In genomic region chr17:7674934-7675333, GRCh38 we compare ENCODE assay signal across 18 cellular contexts. TPM values are rescaled to one million over a fixed set of nuclear protein-coding genes. Genes with fewer than 3 reads are reported as not detected.
DNase-seq lines count a peak whose midpoint lies in the region; ATAC-seq, FAIRE-seq and TF ChIP-seq lines count a peak whose summit lies in the region.
"Had no signal": no experiment of that assay in that cellular context is flagged by ENCODE, and none has a peak within 500 bp of the region (broad histone marks: within the 10 kb centered on the region; RNA-seq: fewer than 3 reads in every experiment).

No MANE protein-coding gene starts in this region.

- no peak for TF ChIP-seq RAD21 in HepG2 (CRISPR knock-in tag; IDR thresholded peaks at IDR 0.05)

- TF ChIP-seq POLR2A in HepG2 (IDR thresholded peaks at IDR 0.05; ENCODE audit: insufficient read depth in 1 of 2, low read depth in 2 of 2, low read length in 2 of 2) (no peak), right lobe of liver (IDR thresholded peaks at IDR 0.05) (no peak)

- DNase-seq in HepG2 (ENCODE audit: low spot score) (no peak), right lobe of liver (no peak), epidermal melanocyte (ENCODE audit: insufficient read length, low spot score) (peak; percentile 12), kidney tubule cell (ENCODE audit: low spot score) (no peak)
- no peak for DNase-seq in activated T-helper 1 cell treated with anti-CD3 and anti-CD28 coated beads, Interleukin-12 subunit alpha, Interleukin-12 subunit beta, Interleukin-2, Interleukin-4 antibody, amounts not matched to agents 30 ng/mL and 10 ng/mL and 1 ng/mL, durations not matched to agents 14 hours and 24 hours and 36 hours (ENCODE audit: low spot score)
- DNase-seq: AML-193; Caco-2; CD8-positive, alpha-beta memory T cell; DMS 273 treated with DMSO at 0.1 percent for 48 hours; IMR-90; KG1 had no signal

- intact Hi-C loops in HepG2 (cut with micrococcal nuclease; ENCODE audit: unreplicated experiment): loop anchor here (5.0 kb wide), 1 partner anchor 43 kb away; the partner anchor contains the start of gene SHBG
- intact Hi-C loops in right lobe of liver (cut with DNase I): loop anchor here in 1 of 2 donors (10.0 kb wide), 1 partner anchor 80 kb away; the partner anchor contains the start of gene SOX15
- intact Hi-C loops in activated T-helper 1 cell treated with anti-CD3 and anti-CD28 coated beads, Interleukin-12 subunit alpha, Interleukin-12 subunit beta, Interleukin-2, Interleukin-4 antibody, amounts not matched to agents 30 ng/mL and 10 ng/mL and 1 ng/mL, durations not matched to agents 14 hours and 24 hours and 36 hours (cut with micrococcal nuclease): no loop called here

- H3K4me1 ChIP-seq in HepG2 (ENCODE audit: insufficient read depth, low read length) (no peaks in the 10 kb centered on the region), right lobe of liver (no peaks in the 10 kb centered on the region)
- H3K4me1 ChIP-seq: BLaER1, Caco-2 had no signal

- ATAC-seq in HepG2 (no peak), right lobe of liver (no peak), GM21423 (IDR thresholded peaks at IDR 0.05; ENCODE audit: unreplicated experiment) (no peak)
- ATAC-seq: HCT116 had no signal

- H3K4me1 Mint-ChIP-seq in activated T-helper 1 cell treated with anti-CD3 and anti-CD28 coated beads, Interleukin-12 subunit alpha, Interleukin-12 subunit beta, Interleukin-2, Interleukin-4 antibody, amounts not matched to agents 30 ng/mL and 10 ng/mL and 1 ng/mL, durations not matched to agents 14 hours and 24 hours and 36 hours (ENCODE audit: low read depth): peaks cover 5% of the 10 kb centered on the region

- POLR2A ChIA-PET in HepG2 (lab: Yijun Ruan, JAX): no interaction called here

- 91% methylated on average over 14 of the region's 14 CpGs for WGBS in HepG2 (ENCODE audit: low lambda C conversion rate)
- WGBS in right lobe of liver (ENCODE audit: insufficient coverage, low coverage, low lambda C conversion rate, missing lambda C conversion rate): 91% methylated on average over 7 of the region's 14 CpGs

- no peak overlapping the region for H2AFZ ChIP-seq in HepG2 (ENCODE audit: low read length)

- no peak for FAIRE-seq in HepG2 (lab: Jason Lieb, UNC)
- FAIRE-seq: GM18507 had no signal

- no TSS peak for BruUV-seq in HepG2 (replicated peaks; lab: Mats Ljungman, UMichigan)

- no peaks in the 10 kb centered on the region for H3K79me2 ChIP-seq in HepG2 (ENCODE audit: insufficient read depth, low read length)

- in situ Hi-C loops in HepG2 (cut with HindIII; ENCODE audit: extremely low pct_ligation_motif_present, low pct_unique_long_range_greater_than_20kb): no loop called here

- H3K27me3 ChIP-seq in HepG2 (ENCODE audit: control insufficient read depth in 1 of 2, insufficient read depth in 2 of 2, low read length in 2 of 2) (no peaks in the 10 kb centered on the region; a peak in 1 of 5 replicates), right lobe of liver (no peaks in the 10 kb centered on the region)
- H3K27me3 ChIP-seq: BLaER1 had no signal

- peaks cover 10% of the 10 kb centered on the region for H3K9me3 Mint-ChIP-seq in activated T-helper 1 cell treated with anti-CD3 and anti-CD28 coated beads, Interleukin-12 subunit alpha, Interleukin-12 subunit beta, Interleukin-2, Interleukin-4 antibody, amounts not matched to agents 30 ng/mL and 10 ng/mL and 1 ng/mL, durations not matched to agents 14 hours and 24 hours and 36 hours

- no peak overlapping the region for H3K4me2 ChIP-seq in HepG2 (ENCODE audit: low read depth, low read length)
- H3K4me2 ChIP-seq: BLaER1 had no signal

- H3K27ac ChIP-seq in HepG2 (ENCODE audit: extremely low read length, insufficient read depth, low read length): no peak overlapping the region
- H3K27ac ChIP-seq in right lobe of liver: no peak overlapping the region
- H3K27ac ChIP-seq: 22Rv1, BLaER1 had no signal

- H3K36me3 ChIP-seq in HepG2 (replicated peaks in 1 of 2; ENCODE audit: control insufficient read depth in 1 of 2, insufficient read depth in 2 of 2, low read length in 2 of 2) (peaks cover 20 to 30% of the 10 kb centered on the region in 2 experiments; a peak in 4 of 5 replicates), right lobe of liver (peaks cover 0 to 46% (median 25%) of the 10 kb centered on the region in 4 donors)

- no peak overlapping the region for H3K9ac ChIP-seq in HepG2 (ENCODE audit: insufficient read depth, low read depth, low read length)
- H3K9ac ChIP-seq: BLaER1 had no signal

- CTCF ChIA-PET in HepG2 (lab: Yijun Ruan, JAX; ENCODE audit: low intra/inter-chr PET ratio, low total read pairs): no interaction called here

- TF ChIP-seq CTCF in HepG2 (CRISPR knock-in tag; IDR thresholded peaks at IDR 0.05) (no peak), right lobe of liver (IDR thresholded peaks at IDR 0.05) (no peak)

- H3K4me3 ChIP-seq in HepG2 (replicated peaks in 1 of 3; ENCODE audit: insufficient read depth in 1 of 3, low read depth in 2 of 3, low read length in 3 of 3): no peak overlapping the region
- no peak overlapping the region for H3K4me3 ChIP-seq in right lobe of liver
- H3K4me3 ChIP-seq: BLaER1 had no signal

- no peaks in the 10 kb centered on the region for H3K27me3 Mint-ChIP-seq in activated T-helper 1 cell treated with anti-CD3 and anti-CD28 coated beads, Interleukin-12 subunit alpha, Interleukin-12 subunit beta, Interleukin-2, Interleukin-4 antibody, amounts not matched to agents 30 ng/mL and 10 ng/mL and 1 ng/mL, durations not matched to agents 14 hours and 24 hours and 36 hours (ENCODE audit: insufficient read depth)
- H3K27me3 Mint-ChIP-seq: CD8-positive, alpha-beta memory T cell had no signal

- peaks cover 49% of the 10 kb centered on the region for H3K36me3 Mint-ChIP-seq in activated T-helper 1 cell treated with anti-CD3 and anti-CD28 coated beads, Interleukin-12 subunit alpha, Interleukin-12 subunit beta, Interleukin-2, Interleukin-4 antibody, amounts not matched to agents 30 ng/mL and 10 ng/mL and 1 ng/mL, durations not matched to agents 14 hours and 24 hours and 36 hours (ENCODE audit: low read depth)

- no peak for TF ChIP-seq EP300 in HepG2 (IDR thresholded peaks at IDR 0.05; ENCODE audit: low read depth in 2 of 2, low read length in 2 of 2)
- TF ChIP-seq EP300 in HepG2 (CRISPR knock-in tag; IDR thresholded peaks at IDR 0.05; ENCODE audit: borderline replicate concordance): no peak

- peaks cover 7% of the 10 kb centered on the region; the same call in 1 of the 2 replicates for H3K9me3 ChIP-seq in HepG2 (ENCODE audit: low read length)
- H3K9me3 ChIP-seq in right lobe of liver: peaks cover 0 to 4% (median 2%) of the 10 kb centered on the region in 4 donors
- H3K9me3 ChIP-seq: Caco-2 had no signal

- peak overlapping the region; percentile 6 for H3K27ac Mint-ChIP-seq in activated T-helper 1 cell treated with anti-CD3 and anti-CD28 coated beads, Interleukin-12 subunit alpha, Interleukin-12 subunit beta, Interleukin-2, Interleukin-4 antibody, amounts not matched to agents 30 ng/mL and 10 ng/mL and 1 ng/mL, durations not matched to agents 14 hours and 24 hours and 36 hours

- H3K4me3 Mint-ChIP-seq in activated T-helper 1 cell treated with anti-CD3 and anti-CD28 coated beads, Interleukin-12 subunit alpha, Interleukin-12 subunit beta, Interleukin-2, Interleukin-4 antibody, amounts not matched to agents 30 ng/mL and 10 ng/mL and 1 ng/mL, durations not matched to agents 14 hours and 24 hours and 36 hours: no peak overlapping the region

- no peaks in the 10 kb centered on the region for H4K20me1 ChIP-seq in HepG2 (ENCODE audit: insufficient read depth, low read length)

RNA-seq across cellular contexts. Expression of gene TP53, which starts 12.4 kb away (rescaled TPM):
- total RNA-seq in HepG2 (2016; rRNA removed; fragmentation: Illumina TruSeq; extraction: Trizol): 29.9 and 35.0 TPM in 2 replicates
- 7.4 and 8.1 TPM in 2 replicates for total RNA-seq in HepG2 (2016; cell fraction: cytosol; rRNA removed; fragmentation: Illumina TruSeq; extraction: Trizol; ENCODE audit: low read depth)
- 30.5 and 32.0 TPM in 2 replicates for total RNA-seq in HepG2 (2016; cell fraction: insoluble cytoplasmic fraction; rRNA removed; fragmentation: Illumina TruSeq; extraction: Trizol)
- total RNA-seq in HepG2 (2016; cell fraction: membrane; rRNA removed; fragmentation: Illumina TruSeq; extraction: Trizol): 23.8 and 26.1 TPM in 2 replicates
- total RNA-seq in HepG2 (2016; cell fraction: nucleus; rRNA removed; fragmentation: Illumina TruSeq; extraction: Trizol): 19.9 and 21.8 TPM in 2 replicates
- 17.1 and 19.8 TPM in 2 replicates for polyA plus RNA-seq in HepG2 (2011; rRNA removed)
- polyA plus RNA-seq in HepG2 (2011; cell fraction: cytosol; rRNA removed): 14.9 and 15.3 TPM in 2 replicates
- 24.8 and 25.1 TPM in 2 replicates for polyA plus RNA-seq in HepG2 (2011; cell fraction: nucleus; rRNA removed)
- polyA plus RNA-seq in HepG2 (2012): 23.2 and 32.7 TPM in 2 replicates
- 4.3 and 5.3 TPM in 2 replicates for polyA plus RNA-seq in HepG2 (2016; cell fraction: cytosol; fragmentation: Illumina TruSeq; extraction: Trizol; ENCODE audit: low read depth)
- polyA plus RNA-seq in HepG2 (2016; cell fraction: insoluble cytoplasmic fraction; fragmentation: Illumina TruSeq; extraction: Trizol; ENCODE audit: low read depth): 40.7 and 45.0 TPM in 2 replicates
- polyA plus RNA-seq in HepG2 (2016; cell fraction: membrane; fragmentation: Illumina TruSeq; extraction: Trizol; ENCODE audit: low read depth): 13.3 and 15.8 TPM in 2 replicates
- polyA plus RNA-seq in HepG2 (2016; cell fraction: nucleus; fragmentation: Illumina TruSeq; extraction: Trizol; ENCODE audit: insufficient read depth, low read depth): 36.9 and 39.3 TPM in 2 replicates
- 22.4 and 24.9 TPM in 2 replicates for polyA minus RNA-seq in HepG2 (2011; rRNA and poly(A)+ RNA removed; ENCODE audit: low replicate concordance)
- 18.2 and 23.9 TPM in 2 replicates for polyA minus RNA-seq in HepG2 (2011; cell fraction: cytosol; rRNA and poly(A)+ RNA removed)
- polyA minus RNA-seq in HepG2 (2011; cell fraction: nucleus; rRNA and poly(A)+ RNA removed): 13.0 and 14.8 TPM in 2 replicates
- total RNA-seq in right lobe of liver: 10 to 100 TPM; 12.9 to 30.0 (median 23.0) TPM
- 172 and 179 TPM in 2 replicates for total RNA-seq in activated T-helper 1 cell treated with anti-CD3 and anti-CD28 coated beads, Interleukin-12 subunit alpha, Interleukin-12 subunit beta, Interleukin-2, Interleukin-4 antibody, amounts not matched to agents 30 ng/mL and 10 ng/mL and 1 ng/mL, durations not matched to agents 14 hours and 24 hours and 36 hours

RNA-seq across cellular contexts. Expression of gene WRAP53, which starts 13.3 kb away (rescaled TPM):
- total RNA-seq in HepG2 (2016; rRNA removed; fragmentation: Illumina TruSeq; extraction: Trizol) (18.1 and 19.5 TPM in 2 replicates), right lobe of liver (1 to 10 TPM; 1.9 to 3.8 (median 3.0) TPM)
- total RNA-seq in HepG2 (2016; cell fraction: cytosol; rRNA removed; fragmentation: Illumina TruSeq; extraction: Trizol; ENCODE audit: low read depth): 8.6 and 9.4 TPM in 2 replicates
- 17.9 and 22.2 TPM in 2 replicates for total RNA-seq in HepG2 (2016; cell fraction: insoluble cytoplasmic fraction; rRNA removed; fragmentation: Illumina TruSeq; extraction: Trizol)
- 8.1 and 11.5 TPM in 2 replicates for total RNA-seq in HepG2 (2016; cell fraction: membrane; rRNA removed; fragmentation: Illumina TruSeq; extraction: Trizol)
- total RNA-seq in HepG2 (2016; cell fraction: nucleus; rRNA removed; fragmentation: Illumina TruSeq; extraction: Trizol): 12.1 and 15.8 TPM in 2 replicates
- 7.0 and 7.2 TPM in 2 replicates for polyA plus RNA-seq in HepG2 (2011; rRNA removed)
- 4.4 and 7.1 TPM in 2 replicates for polyA plus RNA-seq in HepG2 (2011; cell fraction: cytosol; rRNA removed)
- polyA plus RNA-seq in HepG2 (2011; cell fraction: nucleus; rRNA removed): 11.7 and 15.9 TPM in 2 replicates
- 5.6 and 6.3 TPM in 2 replicates for polyA plus RNA-seq in HepG2 (2012)
- 7.7 and 8.3 TPM in 2 replicates for polyA plus RNA-seq in HepG2 (2016; cell fraction: cytosol; fragmentation: Illumina TruSeq; extraction: Trizol; ENCODE audit: low read depth)
- polyA plus RNA-seq in HepG2 (2016; cell fraction: insoluble cytoplasmic fraction; fragmentation: Illumina TruSeq; extraction: Trizol; ENCODE audit: low read depth): 16.8 and 21.2 TPM in 2 replicates
- polyA plus RNA-seq in HepG2 (2016; cell fraction: membrane; fragmentation: Illumina TruSeq; extraction: Trizol; ENCODE audit: low read depth): 8.3 and 11.4 TPM in 2 replicates
- 20.5 and 21.7 TPM in 2 replicates for polyA plus RNA-seq in HepG2 (2016; cell fraction: nucleus; fragmentation: Illumina TruSeq; extraction: Trizol; ENCODE audit: insufficient read depth, low read depth)
- 11.5 and 30.5 TPM in 2 replicates for polyA minus RNA-seq in HepG2 (2011; rRNA and poly(A)+ RNA removed; ENCODE audit: low replicate concordance)
- 4.7 and 5.5 TPM in 2 replicates for polyA minus RNA-seq in HepG2 (2011; cell fraction: cytosol; rRNA and poly(A)+ RNA removed)
- 6.0 and 6.4 TPM in 2 replicates for polyA minus RNA-seq in HepG2 (2011; cell fraction: nucleus; rRNA and poly(A)+ RNA removed)
- 31.5 TPM in 2 replicates for total RNA-seq in activated T-helper 1 cell treated with anti-CD3 and anti-CD28 coated beads, Interleukin-12 subunit alpha, Interleukin-12 subunit beta, Interleukin-2, Interleukin-4 antibody, amounts not matched to agents 30 ng/mL and 10 ng/mL and 1 ng/mL, durations not matched to agents 14 hours and 24 hours and 36 hours

RNA-seq across cellular contexts. Expression of gene ATP1B2, which starts 24.2 kb away (rescaled TPM):
- total RNA-seq in HepG2 (2016; rRNA removed; fragmentation: Illumina TruSeq; extraction: Trizol): not detected in 2 replicates
- not detected in 2 replicates for total RNA-seq in HepG2 (2016; cell fraction: cytosol; rRNA removed; fragmentation: Illumina TruSeq; extraction: Trizol; ENCODE audit: low read depth)
- total RNA-seq in HepG2 (2016; cell fraction: insoluble cytoplasmic fraction; rRNA removed; fragmentation: Illumina TruSeq; extraction: Trizol): not detected in 2 replicates
- not detected in 2 replicates for total RNA-seq in HepG2 (2016; cell fraction: membrane; rRNA removed; fragmentation: Illumina TruSeq; extraction: Trizol)
- total RNA-seq in HepG2 (2016; cell fraction: nucleus; rRNA removed; fragmentation: Illumina TruSeq; extraction: Trizol): not detected in 2 replicates
- 0.04 TPM in 1 of 2 replicates, not detected in the other for polyA plus RNA-seq in HepG2 (2011; rRNA removed)
- 0.03 TPM in 1 of 2 replicates, not detected in the other for polyA plus RNA-seq in HepG2 (2011; cell fraction: cytosol; rRNA removed)
- not detected in 2 replicates for polyA plus RNA-seq in HepG2 (2011; cell fraction: nucleus; rRNA removed)
- polyA plus RNA-seq in HepG2 (2012): 0.12 and 0.25 TPM in 2 replicates
- polyA plus RNA-seq in HepG2 (2016; cell fraction: cytosol; fragmentation: Illumina TruSeq; extraction: Trizol; ENCODE audit: low read depth): not detected in 2 replicates
- polyA plus RNA-seq in HepG2 (2016; cell fraction: insoluble cytoplasmic fraction; fragmentation: Illumina TruSeq; extraction: Trizol; ENCODE audit: low read depth): 0.51 TPM in 1 of 2 replicates, not detected in the other
- polyA plus RNA-seq in HepG2 (2016; cell fraction: membrane; fragmentation: Illumina TruSeq; extraction: Trizol; ENCODE audit: low read depth): not detected in 2 replicates
- 0.19 TPM in 1 of 2 replicates, not detected in the other for polyA plus RNA-seq in HepG2 (2016; cell fraction: nucleus; fragmentation: Illumina TruSeq; extraction: Trizol; ENCODE audit: insufficient read depth, low read depth)
- not detected in 2 replicates for polyA minus RNA-seq in HepG2 (2011; rRNA and poly(A)+ RNA removed; ENCODE audit: low replicate concordance)
- not detected in 2 replicates for polyA minus RNA-seq in HepG2 (2011; cell fraction: cytosol; rRNA and poly(A)+ RNA removed)
- not detected in 2 replicates for polyA minus RNA-seq in HepG2 (2011; cell fraction: nucleus; rRNA and poly(A)+ RNA removed)
- 1 to 10 TPM in 3 of 6 experiments, under 1 TPM in 3; 0.43 to 1.7 (median 0.91) TPM for total RNA-seq in right lobe of liver
- 0.54 TPM in 2 replicates for total RNA-seq in activated T-helper 1 cell treated with anti-CD3 and anti-CD28 coated beads, Interleukin-12 subunit alpha, Interleukin-12 subunit beta, Interleukin-2, Interleukin-4 antibody, amounts not matched to agents 30 ng/mL and 10 ng/mL and 1 ng/mL, durations not matched to agents 14 hours and 24 hours and 36 hours
- total RNA-seq: Daoy, H4, IMR-90 had no signal
- polyA plus RNA-seq: CD8-positive, alpha-beta memory T cell had no signal

RNA-seq across cellular contexts. Expression of gene EFNB3, which starts 30.1 kb away (rescaled TPM):
- total RNA-seq in HepG2 (2016; rRNA removed; fragmentation: Illumina TruSeq; extraction: Trizol) (0.07 TPM in 1 of 2 replicates, not detected in the other), right lobe of liver (1 to 10 TPM in 1 of 6 experiments, under 1 TPM in 5; 0.26 to 1.1 (median 0.83) TPM)
- not detected in 2 replicates for total RNA-seq in HepG2 (2016; cell fraction: cytosol; rRNA removed; fragmentation: Illumina TruSeq; extraction: Trizol; ENCODE audit: low read depth)
- total RNA-seq in HepG2 (2016; cell fraction: insoluble cytoplasmic fraction; rRNA removed; fragmentation: Illumina TruSeq; extraction: Trizol): not detected in 2 replicates
- 0.06 and 0.14 TPM in 2 replicates for total RNA-seq in HepG2 (2016; cell fraction: membrane; rRNA removed; fragmentation: Illumina TruSeq; extraction: Trizol)
- total RNA-seq in HepG2 (2016; cell fraction: nucleus; rRNA removed; fragmentation: Illumina TruSeq; extraction: Trizol): not detected in 2 replicates
- polyA plus RNA-seq in HepG2 (2011; rRNA removed): 0.18 and 0.25 TPM in 2 replicates
- polyA plus RNA-seq in HepG2 (2011; cell fraction: cytosol; rRNA removed): 0.24 and 0.29 TPM in 2 replicates
- polyA plus RNA-seq in HepG2 (2011; cell fraction: nucleus; rRNA removed): 0.27 and 0.40 TPM in 2 replicates
- 0.12 and 0.17 TPM in 2 replicates for polyA plus RNA-seq in HepG2 (2012)
- 0.03 TPM in 1 of 2 replicates, not detected in the other for polyA plus RNA-seq in HepG2 (2016; cell fraction: cytosol; fragmentation: Illumina TruSeq; extraction: Trizol; ENCODE audit: low read depth)
- 0.13 and 0.14 TPM in 2 replicates for polyA plus RNA-seq in HepG2 (2016; cell fraction: insoluble cytoplasmic fraction; fragmentation: Illumina TruSeq; extraction: Trizol; ENCODE audit: low read depth)
- 0.07 TPM in 1 of 2 replicates, not detected in the other for polyA plus RNA-seq in HepG2 (2016; cell fraction: membrane; fragmentation: Illumina TruSeq; extraction: Trizol; ENCODE audit: low read depth)
- polyA plus RNA-seq in HepG2 (2016; cell fraction: nucleus; fragmentation: Illumina TruSeq; extraction: Trizol; ENCODE audit: insufficient read depth, low read depth): 0.14 and 0.19 TPM in 2 replicates
- 0.18 and 0.21 TPM in 2 replicates for polyA minus RNA-seq in HepG2 (2011; rRNA and poly(A)+ RNA removed; ENCODE audit: low replicate concordance)
- 0.20 and 0.26 TPM in 2 replicates for polyA minus RNA-seq in HepG2 (2011; cell fraction: cytosol; rRNA and poly(A)+ RNA removed)
- not detected in 2 replicates for polyA minus RNA-seq in HepG2 (2011; cell fraction: nucleus; rRNA and poly(A)+ RNA removed)
- 0.08 TPM in 1 of 2 replicates, not detected in the other for total RNA-seq in activated T-helper 1 cell treated with anti-CD3 and anti-CD28 coated beads, Interleukin-12 subunit alpha, Interleukin-12 subunit beta, Interleukin-2, Interleukin-4 antibody, amounts not matched to agents 30 ng/mL and 10 ng/mL and 1 ng/mL, durations not matched to agents 14 hours and 24 hours and 36 hours
- total RNA-seq: CD8-positive, alpha-beta memory T cell had no signal
- polyA plus RNA-seq: CD8-positive, alpha-beta memory T cell had no signal

RNA-seq across cellular contexts. Expression of gene DNAH2, which starts 42.6 kb away (rescaled TPM):
- not detected in 2 replicates for total RNA-seq in HepG2 (2016; rRNA removed; fragmentation: Illumina TruSeq; extraction: Trizol)
- total RNA-seq in HepG2 (2016; cell fraction: cytosol; rRNA removed; fragmentation: Illumina TruSeq; extraction: Trizol; ENCODE audit: low read depth): not detected in 2 replicates
- total RNA-seq in HepG2 (2016; cell fraction: insoluble cytoplasmic fraction; rRNA removed; fragmentation: Illumina TruSeq; extraction: Trizol): under 0.01 TPM in 1 of 2 replicates, not detected in the other
- not detected in 2 replicates for total RNA-seq in HepG2 (2016; cell fraction: membrane; rRNA removed; fragmentation: Illumina TruSeq; extraction: Trizol)
- not detected in 2 replicates for total RNA-seq in HepG2 (2016; cell fraction: nucleus; rRNA removed; fragmentation: Illumina TruSeq; extraction: Trizol)
- not detected in 2 replicates for polyA plus RNA-seq in HepG2 (2011; rRNA removed)
- polyA plus RNA-seq in HepG2 (2011; cell fraction: cytosol; rRNA removed): under 0.01 and 0.01 TPM in 2 replicates
- polyA plus RNA-seq in HepG2 (2011; cell fraction: nucleus; rRNA removed): 0.03 and 0.05 TPM in 2 replicates
- polyA plus RNA-seq in HepG2 (2012): 0.01 and 0.04 TPM in 2 replicates
- not detected in 2 replicates for polyA plus RNA-seq in HepG2 (2016; cell fraction: cytosol; fragmentation: Illumina TruSeq; extraction: Trizol; ENCODE audit: low read depth)
- not detected in 2 replicates for polyA plus RNA-seq in HepG2 (2016; cell fraction: insoluble cytoplasmic fraction; fragmentation: Illumina TruSeq; extraction: Trizol; ENCODE audit: low read depth)
- polyA plus RNA-seq in HepG2 (2016; cell fraction: membrane; fragmentation: Illumina TruSeq; extraction: Trizol; ENCODE audit: low read depth): not detected in 2 replicates
- not detected in 2 replicates for polyA plus RNA-seq in HepG2 (2016; cell fraction: nucleus; fragmentation: Illumina TruSeq; extraction: Trizol; ENCODE audit: insufficient read depth, low read depth)
- 5.1 TPM in 1 of 2 replicates, not detected in the other for polyA minus RNA-seq in HepG2 (2011; rRNA and poly(A)+ RNA removed; ENCODE audit: low replicate concordance)
- polyA minus RNA-seq in HepG2 (2011; cell fraction: cytosol; rRNA and poly(A)+ RNA removed): not detected in 2 replicates
- polyA minus RNA-seq in HepG2 (2011; cell fraction: nucleus; rRNA and poly(A)+ RNA removed): under 0.01 TPM in 1 of 2 replicates, not detected in the other
- total RNA-seq in right lobe of liver: under 1 TPM; 0.12 to 0.38 (median 0.27) TPM
- not detected in 2 replicates for total RNA-seq in activated T-helper 1 cell treated with anti-CD3 and anti-CD28 coated beads, Interleukin-12 subunit alpha, Interleukin-12 subunit beta, Interleukin-2, Interleukin-4 antibody, amounts not matched to agents 30 ng/mL and 10 ng/mL and 1 ng/mL, durations not matched to agents 14 hours and 24 hours and 36 hours
- total RNA-seq: CD8-positive, alpha-beta memory T cell had no signal
- polyA plus RNA-seq: CD8-positive, alpha-beta memory T cell had no signal
